1 cellular context compared by ENCODE assay signal in genomic region chr10:124125305-124126116, GRCh38.
TF ChIP-seq lines count a peak whose summit lies in the region.

No MANE protein-coding gene starts in this region.

TF ChIP-seq in HepG2, 621 proteins besides CTCF, POLR2A, EP300 and RAD21 (continued from another document):
- TF ChIP-seq, protein P1, sequence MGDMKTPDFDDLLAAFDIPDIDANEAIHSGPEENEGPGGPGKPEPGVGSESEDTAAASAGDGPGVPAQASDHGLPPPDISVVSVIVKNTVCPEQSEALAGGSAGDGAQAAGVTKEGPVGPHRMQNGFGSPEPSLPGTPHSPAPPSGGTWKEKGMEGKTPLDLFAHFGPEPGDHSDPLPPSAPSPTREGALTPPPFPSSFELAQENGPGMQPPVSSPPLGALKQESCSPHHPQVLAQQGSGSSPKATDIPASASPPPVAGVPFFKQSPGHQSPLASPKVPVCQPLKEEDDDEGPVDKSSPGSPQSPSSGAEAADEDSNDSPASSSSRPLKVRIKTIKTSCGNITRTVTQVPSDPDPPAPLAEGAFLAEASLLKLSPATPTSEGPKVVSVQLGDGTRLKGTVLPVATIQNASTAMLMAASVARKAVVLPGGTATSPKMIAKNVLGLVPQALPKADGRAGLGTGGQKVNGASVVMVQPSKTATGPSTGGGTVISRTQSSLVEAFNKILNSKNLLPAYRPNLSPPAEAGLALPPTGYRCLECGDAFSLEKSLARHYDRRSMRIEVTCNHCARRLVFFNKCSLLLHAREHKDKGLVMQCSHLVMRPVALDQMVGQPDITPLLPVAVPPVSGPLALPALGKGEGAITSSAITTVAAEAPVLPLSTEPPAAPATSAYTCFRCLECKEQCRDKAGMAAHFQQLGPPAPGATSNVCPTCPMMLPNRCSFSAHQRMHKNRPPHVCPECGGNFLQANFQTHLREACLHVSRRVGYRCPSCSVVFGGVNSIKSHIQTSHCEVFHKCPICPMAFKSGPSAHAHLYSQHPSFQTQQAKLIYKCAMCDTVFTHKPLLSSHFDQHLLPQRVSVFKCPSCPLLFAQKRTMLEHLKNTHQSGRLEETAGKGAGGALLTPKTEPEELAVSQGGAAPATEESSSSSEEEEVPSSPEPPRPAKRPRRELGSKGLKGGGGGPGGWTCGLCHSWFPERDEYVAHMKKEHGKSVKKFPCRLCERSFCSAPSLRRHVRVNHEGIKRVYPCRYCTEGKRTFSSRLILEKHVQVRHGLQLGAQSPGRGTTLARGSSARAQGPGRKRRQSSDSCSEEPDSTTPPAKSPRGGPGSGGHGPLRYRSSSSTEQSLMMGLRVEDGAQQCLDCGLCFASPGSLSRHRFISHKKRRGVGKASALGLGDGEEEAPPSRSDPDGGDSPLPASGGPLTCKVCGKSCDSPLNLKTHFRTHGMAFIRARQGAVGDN (CRISPR knock-in tag; IDR thresholded peaks at IDR 0.05), result peak; percentile 31; the same call in 1 of the 2 replicates
- TF ChIP-seq MAX (IDR thresholded peaks at IDR 0.05) (peak; percentile 21; the same call in 1 of the 2 replicates), ZBTB40 (IDR thresholded peaks at IDR 0.05) (0 out of 2 replicates have a peak, but pooled peaks have one; percentile 8), ZBTB40 (CRISPR knock-in tag; IDR thresholded peaks at IDR 0.05) (no peak)
- TF ChIP-seq, protein P2, sequence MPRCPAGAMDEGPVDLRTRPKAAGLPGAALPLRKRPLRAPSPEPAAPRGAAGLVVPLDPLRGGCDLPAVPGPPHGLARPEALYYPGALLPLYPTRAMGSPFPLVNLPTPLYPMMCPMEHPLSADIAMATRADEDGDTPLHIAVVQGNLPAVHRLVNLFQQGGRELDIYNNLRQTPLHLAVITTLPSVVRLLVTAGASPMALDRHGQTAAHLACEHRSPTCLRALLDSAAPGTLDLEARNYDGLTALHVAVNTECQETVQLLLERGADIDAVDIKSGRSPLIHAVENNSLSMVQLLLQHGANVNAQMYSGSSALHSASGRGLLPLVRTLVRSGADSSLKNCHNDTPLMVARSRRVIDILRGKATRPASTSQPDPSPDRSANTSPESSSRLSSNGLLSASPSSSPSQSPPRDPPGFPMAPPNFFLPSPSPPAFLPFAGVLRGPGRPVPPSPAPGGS (CRISPR knock-in tag; IDR thresholded peaks at IDR 0.05), result no peak
